Comparison of ENCODE assay signal across 1 cellular context in genomic region chr17:50532452-50533024, GRCh38.
TF ChIP-seq lines count a peak whose summit lies in the region.

TSS of gene EPN3 (plus strand) at chr17:50532735. CDS start at chr17:50536557, 3,822 bp downstream.

TF ChIP-seq in HEK293, 187 proteins besides CTCF, POLR2A, EP300 and RAD21 (continued from another document):
- TF ChIP-seq ZNF398 (tag by site-specific recombination; IDR thresholded peaks at IDR 0.05) (peak; percentile 55), PATZ1 (tag by site-specific recombination; IDR thresholded peaks at IDR 0.05) (0 out of 2 replicates have a peak, but pooled peaks have one; percentile 8), ZNF664 (tag by site-specific recombination; IDR thresholded peaks at IDR 0.05) (no peak), ZNF394 (tag by site-specific recombination; IDR thresholded peaks at IDR 0.05; ENCODE audit: borderline replicate concordance) (no peak), ZNF704 (tag by site-specific recombination; IDR thresholded peaks at IDR 0.05) (no peak), ZNF341 (tag by site-specific recombination; IDR thresholded peaks at IDR 0.05; ENCODE audit: low read depth) (0 out of 2 replicates have a peak, but pooled peaks have one; percentile 24), ZIC2 (tag by site-specific recombination; IDR thresholded peaks at IDR 0.05) (peak; percentile 73), ZEB2 (tag by site-specific recombination; IDR thresholded peaks at IDR 0.05) (no peak), PRDM6 (tag by site-specific recombination; IDR thresholded peaks at IDR 0.05) (no peak), HOXD13 (CRISPR knock-in tag; IDR thresholded peaks at IDR 0.05; ENCODE audit: borderline replicate concordance) (no peak), ZNF302 (tag by site-specific recombination; IDR thresholded peaks at IDR 0.05; ENCODE audit: low read depth) (no peak)
TF ChIP-seq in HEK293: peak in this region for 5.
